Comparison of ENCODE assay signal across 10 cellular contexts in genomic region chr1:205598841-205599666, GRCh38. TPM values are rescaled to one million over a fixed set of nuclear protein-coding genes. Genes with fewer than 3 reads are reported as not detected.
DNase-seq lines count a peak whose midpoint lies in the region; ATAC-seq and TF ChIP-seq lines count a peak whose summit lies in the region.
"Had no signal": no experiment of that assay in that cellular context is flagged by ENCODE, and none has a peak within 500 bp of the region (broad histone marks: within the 10 kb centered on the region; RNA-seq: fewer than 3 reads in every experiment).

No MANE protein-coding gene starts in this region.

- H3K36me3 Mint-ChIP-seq in activated naive CD8-positive, alpha-beta T cell treated with anti-CD3 and anti-CD28 coated beads, Interleukin-2, amount 50 U/mL, for 24 hours (ENCODE audit: low read depth), result peaks cover 26% of the 10 kb centered on the region

- no peak for TF ChIP-seq CTCF in C4-2B (conservative IDR thresholded peaks at IDR 0.05)
- TF ChIP-seq CTCF in gastroesophageal sphincter (IDR thresholded peaks at IDR 0.05), result no peak

- no peaks in the 10 kb centered on the region for H3K9me3 ChIP-seq in gastroesophageal sphincter
- no peaks in the 10 kb centered on the region for H3K9me3 ChIP-seq in SJCRH30 (replicated peaks)

- H3K4me3 Mint-ChIP-seq in activated naive CD8-positive, alpha-beta T cell treated with anti-CD3 and anti-CD28 coated beads, Interleukin-2, amount 50 U/mL, for 24 hours, result no peak overlapping the region
- H3K4me3 Mint-ChIP-seq: dendritic cell treated with granulocyte-macrophage colony-stimulating factor and Interleukin-4, amounts not matched to agents 40 ng/mL and 50 ng/mL, for 4 days had no signal

- peaks cover 38% of the 10 kb centered on the region for H3K4me1 Mint-ChIP-seq in activated naive CD8-positive, alpha-beta T cell treated with anti-CD3 and anti-CD28 coated beads, Interleukin-2, amount 50 U/mL, for 24 hours

- H3K27me3 Mint-ChIP-seq in activated naive CD8-positive, alpha-beta T cell treated with anti-CD3 and anti-CD28 coated beads, Interleukin-2, amount 50 U/mL, for 24 hours, result no peaks in the 10 kb centered on the region
- H3K27me3 Mint-ChIP-seq: dendritic cell treated with granulocyte-macrophage colony-stimulating factor and Interleukin-4, amounts not matched to agents 40 ng/mL and 50 ng/mL, for 4 days had no signal

- H3K27ac ChIP-seq in C4-2B (peak overlapping the region; percentile 83), gastroesophageal sphincter (peak overlapping the region in 3 of 4 donors; percentile 56 to 71 (median 61)), SJCRH30 (no peak overlapping the region)

- DNase-seq in activated naive CD8-positive, alpha-beta T cell treated with anti-CD3 and anti-CD28 coated beads, Interleukin-2, amount 50 U/mL, for 24 hours, result no peak
- DNase-seq in pons (ENCODE audit: low spot score) (peak; percentile 59), GM19238 (ENCODE audit: insufficient read length, low spot score) (no peak), SJCRH30 (no peak), NAMALWA (ENCODE audit: low spot score) (no peak)
- DNase-seq: stimulated activated CD4-positive, alpha-beta T cell treated with anti-CD3 and anti-CD28 coated beads, Interleukin-4, amount 100 ng/mL, for 24 hours had no signal

- H3K9me3 Mint-ChIP-seq in activated naive CD8-positive, alpha-beta T cell treated with anti-CD3 and anti-CD28 coated beads, Interleukin-2, amount 50 U/mL, for 24 hours, result no peaks in the 10 kb centered on the region
- H3K9me3 Mint-ChIP-seq: dendritic cell treated with granulocyte-macrophage colony-stimulating factor and Interleukin-4, amounts not matched to agents 40 ng/mL and 50 ng/mL, for 4 days had no signal

- TF ChIP-seq POLR2A in gastroesophageal sphincter (IDR thresholded peaks at IDR 0.05), result no peak

- peak overlapping the region; percentile 17 for H3K27ac Mint-ChIP-seq in activated naive CD8-positive, alpha-beta T cell treated with anti-CD3 and anti-CD28 coated beads, Interleukin-2, amount 50 U/mL, for 24 hours
- H3K27ac Mint-ChIP-seq: dendritic cell treated with granulocyte-macrophage colony-stimulating factor and Interleukin-4, amounts not matched to agents 40 ng/mL and 50 ng/mL, for 4 days had no signal

- no peak for ATAC-seq in activated naive CD8-positive, alpha-beta T cell treated with anti-CD3 and anti-CD28 coated beads, Interleukin-2, amount 50 U/mL, for 24 hours
- ATAC-seq in gastroesophageal sphincter (peak; percentile 85), HG02981 (IDR thresholded peaks at IDR 0.05; ENCODE audit: unreplicated experiment) (no peak)

- H3K27me3 ChIP-seq in gastroesophageal sphincter (no peaks in the 10 kb centered on the region), SJCRH30 (no peaks in the 10 kb centered on the region)

- H3K4me1 ChIP-seq in gastroesophageal sphincter (peaks cover 0 to 33% (median 25%) of the 10 kb centered on the region in 3 donors), SJCRH30 (no peaks in the 10 kb centered on the region)

- peak overlapping the region in 1 of 2 donors; percentile 5 for H3K4me3 ChIP-seq in gastroesophageal sphincter
- no peak overlapping the region for H3K4me3 ChIP-seq in SJCRH30

- TF ChIP-seq EP300 in gastroesophageal sphincter (IDR thresholded peaks at IDR 0.05), result no peak

- peaks cover 0 to 14% of the 10 kb centered on the region in 2 donors for H3K36me3 ChIP-seq in gastroesophageal sphincter
- peaks cover 11% of the 10 kb centered on the region for H3K36me3 ChIP-seq in SJCRH30

- WGBS in gastroesophageal sphincter (ENCODE audit: low coverage in 1 of 2), 2 donors, result 17 to 37% methylated on average over 8 to 17 of the region's 18 CpGs

RNA-seq across cellular contexts. Expression of gene ELK4, which starts 32.8 kb away (rescaled TPM):
- 10 to 100 TPM; 23.2 to 24.6 (median 23.6) TPM for total RNA-seq in gastroesophageal sphincter
- total RNA-seq in SJCRH30 (2014; rRNA removed; shearing (Covaris generic)), result 26.3 and 32.4 TPM in 2 replicates
